In genomic region chr1:118984990-118985608, GRCh38 we compare ENCODE assay signal across 10 cellular contexts. TPM values are rescaled to one million over a fixed set of nuclear protein-coding genes. Genes with fewer than 3 reads are reported as not detected.
DNase-seq lines count a peak whose midpoint lies in the region; ATAC-seq and TF ChIP-seq lines count a peak whose summit lies in the region.
"Had no signal": no experiment of that assay in that cellular context is flagged by ENCODE, and none has a peak within 500 bp of the region (broad histone marks: within the 10 kb centered on the region; RNA-seq: fewer than 3 reads in every experiment).

No MANE protein-coding gene starts in this region.

- intact Hi-C loops in dendritic cell treated with granulocyte-macrophage colony-stimulating factor and Interleukin-4, amounts not matched to agents 40 ng/mL and 50 ng/mL, for 4 days (cut with micrococcal nuclease), result no loop called here
- intact Hi-C loops in PC-9 (cut with micrococcal nuclease; ENCODE audit: unreplicated experiment) (no loop called here), uterus (cut with DNase I; ENCODE audit: low total_unique reads) (no loop called here)

- peak overlapping the region; percentile 54 for H3K4me3 Mint-ChIP-seq in dendritic cell treated with granulocyte-macrophage colony-stimulating factor and Interleukin-4, amounts not matched to agents 40 ng/mL and 50 ng/mL, for 4 days
- peak overlapping the region; percentile 83 for H3K4me3 Mint-ChIP-seq in nephron progenitor cell

- in situ Hi-C loops in GM13977 (cut with MboI; ENCODE audit: low pct_unique_long_range_greater_than_20kb, low sequenced_read_pairs, unreplicated experiment), result no loop called here

- H3K4me2 ChIP-seq in PC-9, result no peak overlapping the region

- peaks cover 55% of the 10 kb centered on the region for H3K4me1 Mint-ChIP-seq in dendritic cell treated with granulocyte-macrophage colony-stimulating factor and Interleukin-4, amounts not matched to agents 40 ng/mL and 50 ng/mL, for 4 days (ENCODE audit: low read depth)
- peaks cover 74% of the 10 kb centered on the region for H3K4me1 Mint-ChIP-seq in nephron progenitor cell

- H3K9me2 ChIP-seq in PC-9 (ENCODE audit: insufficient read depth), result no peaks in the 10 kb centered on the region

- H3K36me3 ChIP-seq in PC-9 (ENCODE audit: low read depth), result no peaks in the 10 kb centered on the region
- H3K36me3 ChIP-seq in uterus, result no peaks in the 10 kb centered on the region

- H3K36me3 Mint-ChIP-seq in dendritic cell treated with granulocyte-macrophage colony-stimulating factor and Interleukin-4, amounts not matched to agents 40 ng/mL and 50 ng/mL, for 4 days (ENCODE audit: low read depth), result no peaks in the 10 kb centered on the region
- H3K36me3 Mint-ChIP-seq in nephron progenitor cell (ENCODE audit: low read depth), result peaks cover 10% of the 10 kb centered on the region

- CTCF ChIA-PET in PC-9 (lab: Charles Lee), result interaction anchor here (0.6 kb wide), 1 partner anchor 24 kb away, joined by 5 read pairs; no protein-coding TSS in a partner anchor

- no peaks in the 10 kb centered on the region for H4K20me1 ChIP-seq in PC-9 (ENCODE audit: insufficient read depth)

- H3K27ac Mint-ChIP-seq in dendritic cell treated with granulocyte-macrophage colony-stimulating factor and Interleukin-4, amounts not matched to agents 40 ng/mL and 50 ng/mL, for 4 days, result no peak overlapping the region
- no peak overlapping the region for H3K27ac Mint-ChIP-seq in nephron progenitor cell

- H3K27me3 Mint-ChIP-seq in dendritic cell treated with granulocyte-macrophage colony-stimulating factor and Interleukin-4, amounts not matched to agents 40 ng/mL and 50 ng/mL, for 4 days, result peaks cover 96% of the 10 kb centered on the region
- H3K27me3 Mint-ChIP-seq in nephron progenitor cell (ENCODE audit: low read depth, poor library complexity), result peaks cover 100% of the 10 kb centered on the region

- TF ChIP-seq POLR2A in uterus (IDR thresholded peaks at IDR 0.05), result no peak

- H3K4me1 ChIP-seq in PC-9 (replicated peaks; ENCODE audit: insufficient read depth) (no peaks in the 10 kb centered on the region), uterus (peaks cover 0 to 8% of the 10 kb centered on the region in 2 donors)

- DNase-seq in AG10803 (ENCODE audit: low read depth) (no peak), GM13977 (ENCODE audit: low spot score) (peak; percentile 37), nephron progenitor cell (no peak), PC-9 (no peak), uterus (no peak)
- DNase-seq: activated effector memory CD4-positive, alpha-beta T cell treated with Interleukin-2 at 50 U/mL for 16 hours had no signal

- peak overlapping the region; percentile 70 for H3K4me3 ChIP-seq in AG10803 (ENCODE audit: low read length)
- H3K4me3 ChIP-seq in PC-9, result no peak overlapping the region
- no peak overlapping the region for H3K4me3 ChIP-seq in uterus

- H3K27me3 ChIP-seq in PC-9 (ENCODE audit: insufficient read depth, low read depth) (peaks cover 42% of the 10 kb centered on the region), uterus (peaks cover 23 to 95% of the 10 kb centered on the region in 2 donors)

- H3K9me3 ChIP-seq in PC-9 (ENCODE audit: insufficient read depth, low read depth) (no peaks in the 10 kb centered on the region), uterus (no peaks in the 10 kb centered on the region)

- H2AFZ ChIP-seq in PC-9, result no peak overlapping the region

- no peak for ATAC-seq in HG03175 (IDR thresholded peaks at IDR 0.05; ENCODE audit: unreplicated experiment)
- no peak for ATAC-seq in HG03571 (IDR thresholded peaks at IDR 0.05; ENCODE audit: unreplicated experiment)

- no peaks in the 10 kb centered on the region for H3K9me3 Mint-ChIP-seq in dendritic cell treated with granulocyte-macrophage colony-stimulating factor and Interleukin-4, amounts not matched to agents 40 ng/mL and 50 ng/mL, for 4 days
- H3K9me3 Mint-ChIP-seq in nephron progenitor cell, result peaks cover 18% of the 10 kb centered on the region

- no peaks in the 10 kb centered on the region for H3K79me2 ChIP-seq in PC-9 (ENCODE audit: low read depth)

- no TSS peak for BruUV-seq in PC-9 (replicated peaks; lab: Mats Ljungman, UMichigan)

- POLR2A ChIA-PET in PC-9 (lab: Charles Lee; ENCODE audit: unreplicated experiment), result no interaction called here

- TF ChIP-seq CTCF in AG10803 (conservative IDR thresholded peaks at IDR 0.05; ENCODE audit: low read length), result no peak
- TF ChIP-seq CTCF in GM13977 (IDR thresholded peaks at IDR 0.05; ENCODE audit: extremely low read depth, insufficient read depth, missing control alignments), result no peak
- no peak for TF ChIP-seq CTCF in nephron progenitor cell (IDR thresholded peaks at IDR 0.05)
- TF ChIP-seq CTCF in PC-9 (conservative IDR thresholded peaks at IDR 0.05), result no peak
- TF ChIP-seq CTCF in uterus (IDR thresholded peaks at IDR 0.05), result no peak

- H3F3A ChIP-seq in PC-9 (ENCODE audit: insufficient read depth, low read depth), result no peaks in the 10 kb centered on the region

- H3K27ac ChIP-seq in PC-9 (no peak overlapping the region), uterus (no peak overlapping the region)

RNA-seq across cellular contexts. Expression of gene TBX15, which starts 3.0 kb away (rescaled TPM):
- not detected in 2 replicates for total RNA-seq in PC-9 (2021)
- total RNA-seq in uterus, result under 1 TPM in 2 of 4 donors, not detected in 2; 0.21 to 0.62 TPM
- total RNA-seq: ureter had no signal
